In genomic region chr14:51188566-51189185, GRCh38 we compare ENCODE assay signal across 28 cellular contexts. TPM values are rescaled to one million over a fixed set of nuclear protein-coding genes. Genes with fewer than 3 reads are reported as not detected.
A peak's percentile ranks its signal among the peaks of the same experiment; 100 is the strongest.
DNase-seq lines count a peak whose midpoint lies in the region; ATAC-seq and TF ChIP-seq lines count a peak whose summit lies in the region.
"Had no signal": no experiment of that assay in that cellular context is flagged by ENCODE, and none has a peak within 500 bp of the region (broad histone marks: within the 10 kb centered on the region; RNA-seq: fewer than 3 reads in every experiment).

No MANE protein-coding gene starts in this region.

- peak; percentile 70 for ATAC-seq in sciatic nerve
- no peak for ATAC-seq in GM21515 (IDR thresholded peaks at IDR 0.05; ENCODE audit: unreplicated experiment)
- ATAC-seq in stimulated activated naive B cell treated with anti-CD40 and anti-IgM and Interleukin-4, amounts not matched to agents 10 μg/mL and 1 μg/mL and 100 μg/mL, for 72 hours (replicated peaks) = no peak
- ATAC-seq: activated CD8-positive, alpha-beta memory T cell treated with anti-CD3 and anti-CD28 coated beads, Interleukin-2, amount 10 ng/mL, durations not matched to agents 7 days and 5 days; activated naive CD8-positive, alpha-beta T cell treated with anti-CD3 and anti-CD28 coated beads, Interleukin-2, amount 50 U/mL, for 24 hours; activated T-helper 17 cell treated with anti-CD3 and anti-CD28 coated beads, Interleukin-2, amount 50 U/mL, for 72 hours; esophagus mucosa; naive thymus-derived CD8-positive, alpha-beta T cell; Panc1 had no signal

- no peaks in the 10 kb centered on the region for H3K9me3 ChIP-seq in adipocyte (ENCODE audit: control insufficient read depth, low read length)
- H3K9me3 ChIP-seq: stomach had no signal

- H3K4me3 Mint-ChIP-seq in chondrocyte (ENCODE audit: unreplicated experiment) = no peak overlapping the region
- H3K4me3 Mint-ChIP-seq in stimulated activated naive B cell treated with anti-CD40 and anti-IgM and Interleukin-4, amounts not matched to agents 10 μg/mL and 1 μg/mL and 100 μg/mL, for 72 hours = no peak overlapping the region
- H3K4me3 Mint-ChIP-seq: activated CD8-positive, alpha-beta memory T cell treated with anti-CD3 and anti-CD28 coated beads, Interleukin-2, amount 10 ng/mL, durations not matched to agents 7 days and 5 days; activated naive CD8-positive, alpha-beta T cell treated with anti-CD3 and anti-CD28 coated beads, Interleukin-2, amount 50 U/mL, for 24 hours; activated T-helper 17 cell treated with anti-CD3 and anti-CD28 coated beads, Interleukin-2, amount 50 U/mL, for 72 hours; naive thymus-derived CD8-positive, alpha-beta T cell; type B pancreatic cell had no signal

- peaks cover 7% of the 10 kb centered on the region for H3K4me1 Mint-ChIP-seq in chondrocyte (ENCODE audit: low read depth)
- H3K4me1 Mint-ChIP-seq in stimulated activated naive B cell treated with anti-CD40 and anti-IgM and Interleukin-4, amounts not matched to agents 10 μg/mL and 1 μg/mL and 100 μg/mL, for 72 hours = peaks cover 19 to 35% of the 10 kb centered on the region in 2 donors
- H3K4me1 Mint-ChIP-seq: activated CD8-positive, alpha-beta memory T cell treated with anti-CD3 and anti-CD28 coated beads, Interleukin-2, amount 10 ng/mL, durations not matched to agents 7 days and 5 days; activated T-helper 17 cell treated with anti-CD3 and anti-CD28 coated beads, Interleukin-2, amount 50 U/mL, for 72 hours had no signal

- no peak overlapping the region for H3K9ac ChIP-seq in adipocyte (ENCODE audit: low read length)
- H3K9ac ChIP-seq: BLaER1 treated with 17β-estradiol and CSF1 and Interleukin-3, amounts not matched to agents 10 nM and 100 nM had no signal

- no peak for TF ChIP-seq CTCF in chondrocyte (IDR thresholded peaks at IDR 0.05)

- no peaks in the 10 kb centered on the region for H3K27me3 Mint-ChIP-seq in chondrocyte (ENCODE audit: low read depth)
- no peaks in the 10 kb centered on the region for H3K27me3 Mint-ChIP-seq in stimulated activated naive B cell treated with anti-CD40 and anti-IgM and Interleukin-4, amounts not matched to agents 10 μg/mL and 1 μg/mL and 100 μg/mL, for 72 hours
- H3K27me3 Mint-ChIP-seq: activated CD8-positive, alpha-beta memory T cell treated with anti-CD3 and anti-CD28 coated beads, Interleukin-2, amount 10 ng/mL, durations not matched to agents 7 days and 5 days; activated naive CD8-positive, alpha-beta T cell treated with anti-CD3 and anti-CD28 coated beads, Interleukin-2, amount 50 U/mL, for 24 hours; activated T-helper 17 cell treated with anti-CD3 and anti-CD28 coated beads, Interleukin-2, amount 50 U/mL, for 72 hours; naive thymus-derived CD8-positive, alpha-beta T cell; type B pancreatic cell had no signal

- H3K36me3 ChIP-seq in adipocyte (ENCODE audit: control insufficient read depth, insufficient read depth, low read length, severe bottlenecking) = no peaks in the 10 kb centered on the region
- H3K36me3 ChIP-seq: BLaER1 treated with 17β-estradiol and CSF1 and Interleukin-3, amounts not matched to agents 10 nM and 100 nM; stomach had no signal

- DNase-seq in DMS 273 (lab: John Stamatoyannopoulos, UW; ENCODE audit: unreplicated experiment) (peak; percentile 18), DMS 273 treated with DMSO at 0.1 percent for 48 hours (lab: John Stamatoyannopoulos, UW) (no peak), adipocyte (ENCODE audit: low read depth) (peak; percentile 15), fibroblast of peridontal ligament (ENCODE audit: extremely low read depth) (peak; percentile 11), sciatic nerve (ENCODE audit: low spot score) (no peak), chondrocyte (ENCODE audit: low spot score) (no peak)
- no peak for DNase-seq in stimulated activated naive B cell treated with anti-CD40 and anti-IgM and Interleukin-4, amounts not matched to agents 10 μg/mL and 1 μg/mL and 100 μg/mL, for 72 hours
- DNase-seq: activated CD4-positive, alpha-beta T cell treated with anti-CD3 and anti-CD28 coated beads for 1 hour; activated CD8-positive, alpha-beta memory T cell treated with anti-CD3 and anti-CD28 coated beads, Interleukin-2, amount 10 ng/mL, durations not matched to agents 7 days and 5 days; activated naive CD8-positive, alpha-beta T cell treated with anti-CD3 and anti-CD28 coated beads, Interleukin-2, amount 50 U/mL, for 24 hours; central memory CD4-positive, alpha-beta T cell; effector CD8-positive, alpha-beta T cell; GF-D8; islet precursor cell; naive thymus-derived CD8-positive, alpha-beta T cell; NCI-H187 treated with DMSO at 0.1 percent for 48 hours; NCI-H2227 treated with DMSO at 0.1 percent for 48 hours; stimulated activated CD4-positive, alpha-beta T cell treated with anti-CD3 and anti-CD28 coated beads, Interleukin-4, amount 100 ng/mL, for 1 hour; stomach; T-helper 9 cell had no signal

- H3K4me1 ChIP-seq in adipocyte (ENCODE audit: control insufficient read depth, insufficient read depth, low read length) = peaks cover 13% of the 10 kb centered on the region
- H3K4me1 ChIP-seq: BLaER1 treated with 17β-estradiol and CSF1 and Interleukin-3, amounts not matched to agents 10 nM and 100 nM had no signal

- no peaks in the 10 kb centered on the region for H3K36me3 Mint-ChIP-seq in chondrocyte (ENCODE audit: low read depth)
- H3K36me3 Mint-ChIP-seq in stimulated activated naive B cell treated with anti-CD40 and anti-IgM and Interleukin-4, amounts not matched to agents 10 μg/mL and 1 μg/mL and 100 μg/mL, for 72 hours = peaks cover 8 to 12% of the 10 kb centered on the region in 2 donors
- H3K36me3 Mint-ChIP-seq: activated CD8-positive, alpha-beta memory T cell treated with anti-CD3 and anti-CD28 coated beads, Interleukin-2, amount 10 ng/mL, durations not matched to agents 7 days and 5 days; naive thymus-derived CD8-positive, alpha-beta T cell; type B pancreatic cell had no signal

- H3K27me3 ChIP-seq in adipocyte (replicated peaks; ENCODE audit: control insufficient read depth, insufficient read depth, low read length) = no peaks in the 10 kb centered on the region
- H3K27me3 ChIP-seq: BLaER1 treated with 17β-estradiol and CSF1 and Interleukin-3, amounts not matched to agents 10 nM and 100 nM; stomach had no signal

- intact Hi-C loops in sciatic nerve (cut with DNase I) = no loop called here

- H3K27ac Mint-ChIP-seq in chondrocyte (ENCODE audit: unreplicated experiment) = no peak overlapping the region
- no peak overlapping the region for H3K27ac Mint-ChIP-seq in stimulated activated naive B cell treated with anti-CD40 and anti-IgM and Interleukin-4, amounts not matched to agents 10 μg/mL and 1 μg/mL and 100 μg/mL, for 72 hours
- H3K27ac Mint-ChIP-seq: activated CD8-positive, alpha-beta memory T cell treated with anti-CD3 and anti-CD28 coated beads, Interleukin-2, amount 10 ng/mL, durations not matched to agents 7 days and 5 days; activated naive CD8-positive, alpha-beta T cell treated with anti-CD3 and anti-CD28 coated beads, Interleukin-2, amount 50 U/mL, for 24 hours; activated T-helper 17 cell treated with anti-CD3 and anti-CD28 coated beads, Interleukin-2, amount 50 U/mL, for 72 hours; naive thymus-derived CD8-positive, alpha-beta T cell; type B pancreatic cell had no signal

- H3K9me3 Mint-ChIP-seq in chondrocyte (ENCODE audit: low read depth) = no peaks in the 10 kb centered on the region
- peaks cover 4 to 5% of the 10 kb centered on the region in 2 donors for H3K9me3 Mint-ChIP-seq in stimulated activated naive B cell treated with anti-CD40 and anti-IgM and Interleukin-4, amounts not matched to agents 10 μg/mL and 1 μg/mL and 100 μg/mL, for 72 hours
- H3K9me3 Mint-ChIP-seq: activated naive CD8-positive, alpha-beta T cell treated with anti-CD3 and anti-CD28 coated beads, Interleukin-2, amount 50 U/mL, for 24 hours; activated T-helper 17 cell treated with anti-CD3 and anti-CD28 coated beads, Interleukin-2, amount 50 U/mL, for 72 hours; naive thymus-derived CD8-positive, alpha-beta T cell; type B pancreatic cell had no signal

- H3K4me3 ChIP-seq in adipocyte (ENCODE audit: low read length) = peak overlapping the region; percentile 63
- H3K4me3 ChIP-seq: BLaER1 treated with 17β-estradiol and CSF1 and Interleukin-3, amounts not matched to agents 10 nM and 100 nM; SK-N-MC; skin epidermis; stomach had no signal

RNA-seq across cellular contexts. Expression of gene TMX1, which starts 51.4 kb away (rescaled TPM):
- total RNA-seq in sciatic nerve = 27.3 TPM
- total RNA-seq in chondrocyte = 34.1 to 39.7 TPM (median 35.4 TPM) in 3 replicates

Comparison
In these comparisons a context has a peak if more than half of its experiments do, and no peak if none do; other contexts are left out.
1. DNase-seq: peak in DMS 273 (single experiment), adipocyte (single experiment) and fibroblast of peridontal ligament (single experiment); none in DMS 273 treated with DMSO at 0.1 percent for 48 hours (single experiment), sciatic nerve (single experiment), chondrocyte (single experiment) and stimulated activated naive B cell treated with anti-CD40 and anti-IgM and Interleukin-4, amounts not matched to agents 10 μg/mL and 1 μg/mL and 100 μg/mL, for 72 hours (single experiment).